Comparison of ENCODE assay signal across 8 cellular contexts in genomic region chr7:150049012-150049655, GRCh38.
DNase-seq lines count a peak whose midpoint lies in the region; ATAC-seq and TF ChIP-seq lines count a peak whose summit lies in the region.
"Not testable (repeated sequence)": the region's sequence is repeated elsewhere in the genome, so short reads cannot be mapped to it uniquely, and the experiment has no call there.

No MANE protein-coding gene starts in this region.

- H3K36me3 Mint-ChIP-seq in activated naive CD8-positive, alpha-beta T cell treated with anti-CD3 and anti-CD28 coated beads, Interleukin-2, amount 10 ng/mL, durations not matched to agents 7 days and 5 days = not testable (repeated sequence)

- peak; percentile 83 for ATAC-seq in activated naive CD8-positive, alpha-beta T cell treated with anti-CD3 and anti-CD28 coated beads, Interleukin-2, amount 10 ng/mL, durations not matched to agents 7 days and 5 days (ENCODE audit: low read depth)
- ATAC-seq in esophagus mucosa = peak; percentile 82

- H3K36me3 ChIP-seq in osteoblast (ENCODE audit: insufficient read depth, low read length); thyroid gland: not testable (repeated sequence)

- H3K79me2 ChIP-seq in osteoblast (ENCODE audit: insufficient read depth, low read length) = not testable (repeated sequence)

- not testable (repeated sequence) for H3K9me3 ChIP-seq in osteoblast (ENCODE audit: low read depth, low read length); thyroid gland

- H3K27me3 ChIP-seq in osteoblast (ENCODE audit: insufficient read depth, low read length); thyroid gland: not testable (repeated sequence)

- peak; percentile 59 for DNase-seq in DMS79 (lab: John Stamatoyannopoulos, UW)
- peak in 2 of 3 experiments; percentile 39 to 51 for DNase-seq in NCI-H1417 (lab: John Stamatoyannopoulos, UW)
- DNase-seq in SK-N-DZ (ENCODE audit: low spot score) = peak; percentile 38
- DNase-seq in activated naive CD8-positive, alpha-beta T cell treated with anti-CD3 and anti-CD28 coated beads, Interleukin-2, amount 10 ng/mL, durations not matched to agents 7 days and 5 days = peak; percentile 41
- peak; percentile 56 for DNase-seq in kidney tubule cell (ENCODE audit: low spot score)
- DNase-seq in osteoblast (ENCODE audit: insufficient read length, low spot score, missing footprints) = peak; percentile 30
- DNase-seq in thyroid gland = peak; percentile 84 to 87

- not testable (repeated sequence) for TF ChIP-seq CTCF in osteoblast (IDR thresholded peaks at IDR 0.05; ENCODE audit: extremely low read depth, low read depth, low read length)
- TF ChIP-seq CTCF in thyroid gland (IDR thresholded peaks at IDR 0.05) = peak in 1 of 6 experiments; percentile 18

- not testable (repeated sequence) for H3K4me1 ChIP-seq in osteoblast (ENCODE audit: insufficient read depth, low read length); thyroid gland

- H3K27ac Mint-ChIP-seq in activated naive CD8-positive, alpha-beta T cell treated with anti-CD3 and anti-CD28 coated beads, Interleukin-2, amount 10 ng/mL, durations not matched to agents 7 days and 5 days = not testable (repeated sequence)

- peak in 1 of 2 donors; percentile 49 for TF ChIP-seq POLR2A in thyroid gland (IDR thresholded peaks at IDR 0.05)

- not testable (repeated sequence) for H3K4me2 ChIP-seq in osteoblast (ENCODE audit: insufficient read depth, low read length)

- H2AFZ ChIP-seq in osteoblast (ENCODE audit: low read length) = not testable (repeated sequence)

- peak overlapping the region; percentile 68 for H3K4me3 Mint-ChIP-seq in activated naive CD8-positive, alpha-beta T cell treated with anti-CD3 and anti-CD28 coated beads, Interleukin-2, amount 10 ng/mL, durations not matched to agents 7 days and 5 days

- H3K4me1 Mint-ChIP-seq in activated naive CD8-positive, alpha-beta T cell treated with anti-CD3 and anti-CD28 coated beads, Interleukin-2, amount 10 ng/mL, durations not matched to agents 7 days and 5 days = not testable (repeated sequence)

- POLR2A ChIA-PET in activated naive CD8-positive, alpha-beta T cell treated with anti-CD3 and anti-CD28 coated beads, Interleukin-2, amount 10 ng/mL, durations not matched to agents 7 days and 5 days (lab: Charles Lee) = not testable (repeated sequence)

- WGBS in thyroid gland, 2 donors = 4 to 9% methylated on average over 17 to 20 of the region's 46 CpGs

- H4K20me1 ChIP-seq in osteoblast (ENCODE audit: insufficient read depth, low read length) = not testable (repeated sequence)

- not testable (repeated sequence) for H3K9me3 Mint-ChIP-seq in activated naive CD8-positive, alpha-beta T cell treated with anti-CD3 and anti-CD28 coated beads, Interleukin-2, amount 10 ng/mL, durations not matched to agents 7 days and 5 days

- not testable (repeated sequence) for H3K4me3 ChIP-seq in osteoblast (ENCODE audit: insufficient read depth, low read length)
- H3K4me3 ChIP-seq in thyroid gland (replicated peaks in 1 of 3) = peak overlapping the region in 1 of 3 donors; percentile 35

- peaks cover 32% of the 10 kb centered on the region for H3K27me3 Mint-ChIP-seq in activated naive CD8-positive, alpha-beta T cell treated with anti-CD3 and anti-CD28 coated beads, Interleukin-2, amount 10 ng/mL, durations not matched to agents 7 days and 5 days

- not testable (repeated sequence) for H3K27ac ChIP-seq in osteoblast (ENCODE audit: low read depth, low read length)
- H3K27ac ChIP-seq in thyroid gland = peak overlapping the region; percentile 39 to 65 (median 56)

- intact Hi-C loops in thyroid gland (cut with DNase I) = not testable (repeated sequence)

Comparison
In these comparisons a context has a peak if more than half of its experiments do, and no peak if none do; other contexts are left out.
1. DNase-seq: peak in every context shown above with its lines; median percentile 86 in thyroid gland; 59 in DMS79; 56 in kidney tubule cell; 45 in NCI-H1417; 41 in activated naive CD8-positive, alpha-beta T cell treated with anti-CD3 and anti-CD28 coated beads, Interleukin-2, amount 10 ng/mL, durations not matched to agents 7 days and 5 days; 38 in SK-N-DZ; 30 in osteoblast.